In genomic region chr14:55546212-55546874, GRCh38 we compare ENCODE assay signal across 17 cellular contexts. TPM values are rescaled to one million over a fixed set of nuclear protein-coding genes. Genes with fewer than 3 reads are reported as not detected.
A peak's percentile ranks its signal among the peaks of the same experiment; 100 is the strongest.
DNase-seq lines count a peak whose midpoint lies in the region; ATAC-seq, FAIRE-seq and TF ChIP-seq lines count a peak whose summit lies in the region.
"Had no signal": no experiment of that assay in that cellular context is flagged by ENCODE, and none has a peak within 500 bp of the region (broad histone marks: within the 10 kb centered on the region; RNA-seq: fewer than 3 reads in every experiment).

No MANE protein-coding gene starts in this region.

- no peak overlapping the region for H3K27ac ChIP-seq in upper lobe of left lung
- H3K27ac ChIP-seq: lower lobe of right lung, neutrophil, testis had no signal

- ATAC-seq in HG02642 (IDR thresholded peaks at IDR 0.05; ENCODE audit: poor library complexity, unreplicated experiment) (peak; percentile 73), HG03342 (IDR thresholded peaks at IDR 0.05; ENCODE audit: unreplicated experiment) (peak; percentile 64), upper lobe of left lung (ENCODE audit: low FRiP score in 2 of 2) (no peak)
- ATAC-seq: lower lobe of right lung had no signal

- no peaks in the 10 kb centered on the region for H3K9me3 ChIP-seq in upper lobe of left lung
- H3K9me3 ChIP-seq: lower lobe of right lung, neutrophil, testis had no signal

- no peak for TF ChIP-seq CTCF in upper lobe of left lung (IDR thresholded peaks at IDR 0.05)

- no peaks in the 10 kb centered on the region for H3K4me1 ChIP-seq in upper lobe of left lung
- H3K4me1 ChIP-seq: lower lobe of right lung had no signal

- H3K27me3 ChIP-seq in upper lobe of left lung = no peaks in the 10 kb centered on the region
- H3K27me3 ChIP-seq: neutrophil, testis had no signal

- TF ChIP-seq EP300 in upper lobe of left lung (IDR thresholded peaks at IDR 0.05) = no peak

- TF ChIP-seq POLR2A in upper lobe of left lung (IDR thresholded peaks at IDR 0.05) = no peak

- FAIRE-seq in GM19239 (lab: Jason Lieb, UNC) = peak; percentile 99
- FAIRE-seq: H54, TTC549 had no signal

- DNase-seq in CD1c-positive myeloid dendritic cell (ENCODE audit: extremely low spot score) (peak; percentile 1), GM19239 (ENCODE audit: insufficient read length, low spot score) (no peak), SIG-M5 treated with dmso at 0.1 percent for 504 hours (lab: John Stamatoyannopoulos, UW; ENCODE audit: unreplicated experiment) (no peak), upper lobe of left lung (no peak), NCI-H2171 (lab: John Stamatoyannopoulos, UW) (no peak), OCI-M2 (lab: John Stamatoyannopoulos, UW; ENCODE audit: unreplicated experiment) (no peak)
- DNase-seq: 8988T; activated naive CD8-positive, alpha-beta T cell treated with anti-CD3 and anti-CD28 coated beads, Interleukin-2, amount 10 ng/mL, durations not matched to agents 7 days and 5 days; CD8-positive, alpha-beta memory T cell; GF-D8; lower lobe of right lung; testis had no signal

- H3K4me3 ChIP-seq in upper lobe of left lung = no peak overlapping the region
- H3K4me3 ChIP-seq: lower lobe of right lung, testis had no signal

- no peaks in the 10 kb centered on the region for H3K36me3 ChIP-seq in upper lobe of left lung
- H3K36me3 ChIP-seq: lower lobe of right lung, neutrophil had no signal

- WGBS in upper lobe of left lung, 2 donors = 89 to 96% methylated on average over 3 of the region's 3 CpGs

RNA-seq across cellular contexts. Expression of gene KTN1, which starts 33.7 kb away (rescaled TPM):
- 100 to 1,000 TPM in 5 of 6 donors, 10 to 100 TPM in 1; 69.1 to 215 (median 116) TPM for total RNA-seq in upper lobe of left lung

Comparison
In these comparisons a context has a peak if more than half of its experiments do, and no peak if none do; other contexts are left out.
1. ATAC-seq: peak in HG02642 (single experiment) and HG03342 (single experiment); none in upper lobe of left lung (0 of 2).